ENCODE assay signal across 8 cellular contexts in the genomic region with DNA sequence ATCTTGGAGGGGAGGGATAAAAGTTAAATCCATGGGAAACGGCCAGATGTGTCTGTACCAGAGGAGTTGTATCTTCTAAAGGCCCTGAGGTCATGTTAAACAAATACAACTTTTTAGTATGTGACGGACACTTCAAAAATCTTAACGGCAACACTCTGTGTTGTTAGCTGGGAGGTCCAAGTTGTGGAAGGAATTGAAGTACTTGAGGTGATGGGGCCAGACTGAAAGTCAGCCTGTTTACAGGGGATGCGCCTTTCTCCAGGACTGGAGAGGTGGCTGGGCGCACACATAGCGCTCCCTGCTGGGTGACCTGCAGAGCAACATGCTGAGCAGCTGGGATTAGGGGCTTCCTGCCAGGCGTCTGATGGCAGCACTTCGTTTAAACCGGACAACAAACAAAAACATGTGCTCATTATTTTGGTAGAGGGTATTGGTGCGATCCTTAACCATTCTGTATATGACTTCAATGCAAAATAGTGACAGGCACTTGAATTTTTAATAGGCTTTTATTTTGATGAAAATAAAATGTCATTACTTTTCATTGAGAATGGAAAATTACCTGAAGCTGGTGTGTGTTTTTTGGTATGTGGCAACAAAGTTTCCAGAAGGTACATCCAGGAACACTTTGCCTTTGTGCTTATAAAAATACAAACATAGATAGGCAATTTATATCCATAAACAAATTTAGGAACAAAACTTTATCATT.
DNase-seq lines count a peak whose midpoint lies in the region; ATAC-seq, FAIRE-seq and TF ChIP-seq lines count a peak whose summit lies in the region.

No MANE protein-coding gene starts in this region.

- peaks cover 27% of the 10 kb centered on the region for H3K4me1 Mint-ChIP-seq in activated CD4-positive, alpha-beta memory T cell treated with anti-CD3 and anti-CD28 coated beads, Interleukin-2, amount 10 ng/mL, durations not matched to agents 7 days and 5 days

- CTCF ChIA-PET in A549 (lab: Yijun Ruan, JAX): interaction anchor here (0.6 to 8.7 kb wide), 43 partner anchors 10 to 885 kb away, joined by 3 to 63 read pairs (median 4); no protein-coding TSS in a partner anchor
- CTCF ChIA-PET in activated CD4-positive, alpha-beta memory T cell treated with anti-CD3 and anti-CD28 coated beads, Interleukin-2, amount 10 ng/mL, durations not matched to agents 7 days and 5 days (lab: Charles Lee): interaction anchor here (0.8 to 3.5 kb wide), 10 partner anchors 11 to 453 kb away, joined by 3 to 12 read pairs (median 4); no protein-coding TSS in a partner anchor

- H3K4me3 ChIP-seq in A549: no peak overlapping the region
- H3K4me3 ChIP-seq in neuronal stem cell (ENCODE audit: low read length in 2 of 2): no peak overlapping the region

- H3K27ac Mint-ChIP-seq in activated CD4-positive, alpha-beta memory T cell treated with anti-CD3 and anti-CD28 coated beads, Interleukin-2, amount 10 ng/mL, durations not matched to agents 7 days and 5 days: no peak overlapping the region

- TF ChIP-seq CTCF in A549 (IDR thresholded peaks at IDR 0.05) (peak; percentile 86), GM10266 (IDR thresholded peaks at IDR 0.05; ENCODE audit: control insufficient read depth, insufficient read depth, low read depth, missing control alignments) (peak; percentile 79), foreskin keratinocyte (conservative IDR thresholded peaks at IDR 0.05) (peak; percentile 84)

- H2AK5ac ChIP-seq in neuronal stem cell (ENCODE audit: low read depth, low read length): no peak overlapping the region

- 0 out of 3 replicates have a peak overlapping the region, but pooled peaks have one; percentile 28 for H3K4me2 ChIP-seq in A549
- no peak overlapping the region for H3K4me2 ChIP-seq in neuronal stem cell (ENCODE audit: insufficient read depth, low read length, poor library complexity, severe bottlenecking)

- ATAC-seq in A549 (peak; percentile 95), HG02623 (IDR thresholded peaks at IDR 0.05; ENCODE audit: unreplicated experiment) (peak; percentile 88), foreskin keratinocyte (peak; percentile 81)

- H3K27ac ChIP-seq in A549 (0 out of 6 replicates have a peak overlapping the region, but pooled peaks of 1 of the 2 experiments have one; percentile 6), foreskin keratinocyte (no peak overlapping the region), neuronal stem cell (replicated peaks; ENCODE audit: low read length) (peak overlapping the region; percentile 37)

- peaks cover 9 to 85% of the 10 kb centered on the region in 2 donors for H3K36me3 ChIP-seq in neuronal stem cell (replicated peaks in 1 of 2; ENCODE audit: control insufficient read depth in 2 of 2, insufficient read depth in 2 of 2, low read length in 2 of 2)

- no peak overlapping the region for H2BK120ac ChIP-seq in neuronal stem cell (ENCODE audit: low read depth, low read length)

- H3K14ac ChIP-seq in neuronal stem cell (ENCODE audit: low read length): no peak overlapping the region

- no peak overlapping the region for H4K91ac ChIP-seq in neuronal stem cell (ENCODE audit: low read depth, low read length, poor library complexity)

- DNase-seq in A549 (ENCODE audit: low read depth in 1 of 2, low spot score in 1 of 2) (peak; percentile 74 to 87), GM10266 (ENCODE audit: extremely low spot score) (peak; percentile 60), NCI-H146 treated with DMSO at 0.1 percent for 48 hours (lab: John Stamatoyannopoulos, UW; ENCODE audit: unreplicated experiment) (peak; percentile 62), foreskin keratinocyte (peak in 1 of 2 donors; percentile 29), neuronal stem cell (ENCODE audit: low spot score) (peak; percentile 75), epidermal melanocyte (ENCODE audit: insufficient read length, low spot score) (no peak)
- DNase-seq in activated CD4-positive, alpha-beta memory T cell treated with anti-CD3 and anti-CD28 coated beads, Interleukin-2, amount 10 ng/mL, durations not matched to agents 7 days and 5 days: peak; percentile 48

- H3K79me1 ChIP-seq in neuronal stem cell (ENCODE audit: low read depth, low read length): no peaks in the 10 kb centered on the region

- H3K4me3 Mint-ChIP-seq in activated CD4-positive, alpha-beta memory T cell treated with anti-CD3 and anti-CD28 coated beads, Interleukin-2, amount 10 ng/mL, durations not matched to agents 7 days and 5 days: no peak overlapping the region

- TF ChIP-seq RAD21 in A549 (conservative IDR thresholded peaks at IDR 0.05 in 1 of 2, IDR thresholded peaks at IDR 0.05 in 1 of 2): peak; percentile 92 to 93

- no peak overlapping the region for H3K18ac ChIP-seq in neuronal stem cell (ENCODE audit: low read length)

- no peak overlapping the region for H3K23ac ChIP-seq in neuronal stem cell (ENCODE audit: low read depth, low read length, poor library complexity)

- no peak overlapping the region for H4K8ac ChIP-seq in neuronal stem cell (ENCODE audit: low read depth, low read length)

- no peaks in the 10 kb centered on the region for H3K27me3 ChIP-seq in foreskin keratinocyte
- no peaks in the 10 kb centered on the region for H3K27me3 ChIP-seq in neuronal stem cell (ENCODE audit: control insufficient read depth in 3 of 3, insufficient read depth in 3 of 3, low read depth in 1 of 3, low read length in 3 of 3)

- no peak overlapping the region for H2BK5ac ChIP-seq in neuronal stem cell (ENCODE audit: low read length)

- no peaks in the 10 kb centered on the region for H3K27me3 Mint-ChIP-seq in activated CD4-positive, alpha-beta memory T cell treated with anti-CD3 and anti-CD28 coated beads, Interleukin-2, amount 10 ng/mL, durations not matched to agents 7 days and 5 days

- H3K4ac ChIP-seq in neuronal stem cell (ENCODE audit: low read length): no peak overlapping the region

- H2BK12ac ChIP-seq in neuronal stem cell (ENCODE audit: low read length): no peak overlapping the region

- WGBS in A549 (ENCODE audit: missing lambda C conversion rate): 11% methylated on average over 10 of the region's 10 CpGs
- WGBS in neuronal stem cell (ENCODE audit: extremely low coverage in 2 of 2, insufficient read length in 2 of 2, insufficient replicate concordance in 1 of 2), 2 donors: no CpG with 5 or more reads among the region's 10 CpGs

- no peak for TF ChIP-seq EP300 in A549 (IDR thresholded peaks at IDR 0.05)

- peaks cover 37% of the 10 kb centered on the region for H3K4me1 ChIP-seq in A549
- peaks cover 18% of the 10 kb centered on the region for H3K4me1 ChIP-seq in foreskin keratinocyte
- peaks cover 11 to 18% of the 10 kb centered on the region in 2 donors for H3K4me1 ChIP-seq in neuronal stem cell (ENCODE audit: control insufficient read depth in 2 of 2, insufficient read depth in 1 of 2, low read depth in 1 of 2, low read length in 2 of 2)

- no peaks in the 10 kb centered on the region for H3K9me3 ChIP-seq in A549
- H3K9me3 ChIP-seq in neuronal stem cell (replicated peaks in 1 of 2; ENCODE audit: control insufficient read depth in 2 of 2, insufficient read depth in 1 of 2, low read depth in 1 of 2, low read length in 2 of 2): peaks cover 0 to 2% of the 10 kb centered on the region in 2 donors

- H3K9me3 Mint-ChIP-seq in activated CD4-positive, alpha-beta memory T cell treated with anti-CD3 and anti-CD28 coated beads, Interleukin-2, amount 10 ng/mL, durations not matched to agents 7 days and 5 days: no peaks in the 10 kb centered on the region

- POLR2A ChIA-PET in A549 (lab: Yijun Ruan, JAX): interaction anchor here (0.5 to 1.6 kb wide), 3 partner anchors 205 to 236 kb away, joined by 3 to 7 read pairs (median 5); a partner anchor contains a TSS
- POLR2A ChIA-PET in activated CD4-positive, alpha-beta memory T cell treated with anti-CD3 and anti-CD28 coated beads, Interleukin-2, amount 10 ng/mL, durations not matched to agents 7 days and 5 days (lab: Charles Lee): no interaction called here

- FAIRE-seq in A549 (lab: Jason Lieb, UNC): peak; percentile 83

- H3K9ac ChIP-seq in neuronal stem cell (ENCODE audit: low read depth, low read length, poor library complexity): no peak overlapping the region

- no peak overlapping the region for H2BK15ac ChIP-seq in neuronal stem cell (ENCODE audit: low read length)

- no peak for TF ChIP-seq POLR2A in A549 (IDR thresholded peaks at IDR 0.05; ENCODE audit: low read length)

- no peak overlapping the region for H2AFZ ChIP-seq in neuronal stem cell (ENCODE audit: low read length)

- H3K36me3 Mint-ChIP-seq in activated CD4-positive, alpha-beta memory T cell treated with anti-CD3 and anti-CD28 coated beads, Interleukin-2, amount 10 ng/mL, durations not matched to agents 7 days and 5 days (ENCODE audit: low read depth): peaks cover 50% of the 10 kb centered on the region

TF ChIP-seq in A549, 52 proteins besides CTCF, POLR2A, EP300 and RAD21:
- TF ChIP-seq, protein P1, sequence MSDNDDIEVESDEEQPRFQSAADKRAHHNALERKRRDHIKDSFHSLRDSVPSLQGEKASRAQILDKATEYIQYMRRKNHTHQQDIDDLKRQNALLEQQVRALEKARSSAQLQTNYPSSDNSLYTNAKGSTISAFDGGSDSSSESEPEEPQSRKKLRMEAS (IDR thresholded peaks at IDR 0.05): no peak
- TF ChIP-seq SMC3 (IDR thresholded peaks at IDR 0.05): peak; percentile 89
